In genomic region chr19:18674616-18675015, GRCh38 we compare ENCODE assay signal across 19 cellular contexts. TPM values are rescaled to one million over a fixed set of nuclear protein-coding genes. Genes with fewer than 3 reads are reported as not detected.
DNase-seq lines count a peak whose midpoint lies in the region; ATAC-seq, FAIRE-seq and TF ChIP-seq lines count a peak whose summit lies in the region.
"Had no signal": no experiment of that assay in that cellular context is flagged by ENCODE, and none has a peak within 500 bp of the region (broad histone marks: within the 10 kb centered on the region; RNA-seq: fewer than 3 reads in every experiment).

No MANE protein-coding gene starts in this region.

- peaks cover 0 to 9% of the 10 kb centered on the region in 2 donors for H3K27me3 Mint-ChIP-seq in effector memory CD8-positive, alpha-beta T cell
- H3K27me3 Mint-ChIP-seq: activated naive CD8-positive, alpha-beta T cell treated with anti-CD3 and anti-CD28 coated beads, Interleukin-2, amount 50 U/mL, for 24 hours; stimulated activated naive CD8-positive, alpha-beta T cell treated with anti-CD3 and anti-CD28 coated beads, Interleukin-15, Interleukin-2, amounts not matched to agents 100 ng/mL and 50 ng/mL, for 24 hours had no signal

- H3K36me3 ChIP-seq in HepG2 (replicated peaks in 1 of 2; ENCODE audit: control insufficient read depth in 1 of 2, insufficient read depth in 2 of 2, low read length in 2 of 2) (no peaks in the 10 kb centered on the region; a peak in 1 of 5 replicates), right lobe of liver (no peaks in the 10 kb centered on the region), transverse colon (peaks cover 0 to 4% (median 0%) of the 10 kb centered on the region in 4 donors)
- H3K36me3 ChIP-seq: neural progenitor cell had no signal

- H3K4me3 ChIP-seq in HepG2 (replicated peaks in 1 of 3; ENCODE audit: insufficient read depth in 1 of 3, low read depth in 2 of 3, low read length in 3 of 3): no peak overlapping the region
- H3K4me3 ChIP-seq in right lobe of liver: no peak overlapping the region
- no peak overlapping the region for H3K4me3 ChIP-seq in transverse colon
- H3K4me3 ChIP-seq: lung, neural progenitor cell, smooth muscle cell had no signal

- H3K4me1 ChIP-seq in HepG2 (ENCODE audit: insufficient read depth, low read length): peaks cover 48% of the 10 kb centered on the region
- peaks cover 0 to 6% (median 0%) of the 10 kb centered on the region in 4 donors for H3K4me1 ChIP-seq in right lobe of liver
- H3K4me1 ChIP-seq in transverse colon: peaks cover 5 to 19% (median 9%) of the 10 kb centered on the region in 4 donors

- peaks cover 0 to 4% of the 10 kb centered on the region in 2 donors for H3K4me1 Mint-ChIP-seq in effector memory CD8-positive, alpha-beta T cell (ENCODE audit: low read depth in 2 of 2)
- H3K4me1 Mint-ChIP-seq: activated naive CD8-positive, alpha-beta T cell treated with anti-CD3 and anti-CD28 coated beads, Interleukin-2, amount 50 U/mL, for 24 hours had no signal

- H3K36me3 Mint-ChIP-seq in effector memory CD8-positive, alpha-beta T cell (ENCODE audit: insufficient read depth): peaks cover 13% of the 10 kb centered on the region

- FAIRE-seq in HepG2 (lab: Jason Lieb, UNC): no peak

- POLR2A ChIA-PET in HepG2 (lab: Yijun Ruan, JAX): no interaction called here

- TF ChIP-seq EP300 in HepG2 (IDR thresholded peaks at IDR 0.05; ENCODE audit: low read depth in 2 of 2, low read length in 2 of 2): no peak
- TF ChIP-seq EP300 in HepG2 (CRISPR knock-in tag; IDR thresholded peaks at IDR 0.05; ENCODE audit: borderline replicate concordance): no peak
- TF ChIP-seq EP300 in transverse colon (IDR thresholded peaks at IDR 0.05; ENCODE audit: low read depth): no peak

- no peak overlapping the region for H2AFZ ChIP-seq in HepG2 (ENCODE audit: low read length)
- H2AFZ ChIP-seq: neural progenitor cell had no signal

- no peak overlapping the region for H3K9ac ChIP-seq in HepG2 (ENCODE audit: insufficient read depth, low read depth, low read length)
- H3K9ac ChIP-seq: neural progenitor cell had no signal

- no peaks in the 10 kb centered on the region for H3K79me2 ChIP-seq in HepG2 (ENCODE audit: insufficient read depth, low read length)

- H4K20me1 ChIP-seq in HepG2 (ENCODE audit: insufficient read depth, low read length): no peaks in the 10 kb centered on the region

- TF ChIP-seq POLR2A in HepG2 (IDR thresholded peaks at IDR 0.05; ENCODE audit: insufficient read depth in 1 of 2, low read depth in 2 of 2, low read length in 2 of 2): no peak
- no peak for TF ChIP-seq POLR2A in right lobe of liver (IDR thresholded peaks at IDR 0.05)
- TF ChIP-seq POLR2A in transverse colon (IDR thresholded peaks at IDR 0.05): no peak

- 34% methylated on average over 11 of the region's 11 CpGs for WGBS in HepG2 (ENCODE audit: low lambda C conversion rate)
- 30% methylated on average over 5 of the region's 11 CpGs for WGBS in right lobe of liver (ENCODE audit: insufficient coverage, low coverage, low lambda C conversion rate, missing lambda C conversion rate)
- WGBS in transverse colon (ENCODE audit: low coverage in 1 of 2), 2 donors: 66% methylated on average over 11 of the region's 11 CpGs; no CpG with 5 or more reads in 1 of the 2 donors

- H3K9me3 ChIP-seq in HepG2 (ENCODE audit: low read length): no peaks in the 10 kb centered on the region
- no peaks in the 10 kb centered on the region for H3K9me3 ChIP-seq in right lobe of liver
- no peaks in the 10 kb centered on the region for H3K9me3 ChIP-seq in transverse colon

- H3K4me2 ChIP-seq in HepG2 (ENCODE audit: low read depth, low read length): no peak overlapping the region
- H3K4me2 ChIP-seq: neural progenitor cell, smooth muscle cell had no signal

- TF ChIP-seq RAD21 in HepG2 (CRISPR knock-in tag; IDR thresholded peaks at IDR 0.05): no peak

- no peak overlapping the region for H3K4me3 Mint-ChIP-seq in effector memory CD8-positive, alpha-beta T cell
- H3K4me3 Mint-ChIP-seq: activated naive CD8-positive, alpha-beta T cell treated with anti-CD3 and anti-CD28 coated beads, Interleukin-2, amount 50 U/mL, for 24 hours; IgD-negative memory B cell; neural progenitor cell; stimulated activated naive CD8-positive, alpha-beta T cell treated with anti-CD3 and anti-CD28 coated beads, Interleukin-15, Interleukin-2, amounts not matched to agents 100 ng/mL and 50 ng/mL, for 24 hours; T-helper 2 cell treated with Interferon-gamma antibody and Interleukin-4, amounts not matched to agents 5 μg/mL and 100 μg/mL, for 36 hours had no signal

- H3K27me3 ChIP-seq in HepG2 (ENCODE audit: control insufficient read depth in 1 of 2, insufficient read depth in 2 of 2, low read length in 2 of 2) (no peaks in the 10 kb centered on the region; a peak in 1 of 5 replicates), right lobe of liver (no peaks in the 10 kb centered on the region), transverse colon (no peaks in the 10 kb centered on the region)
- H3K27me3 ChIP-seq: neural progenitor cell had no signal

- no TSS peak for BruUV-seq in HepG2 (replicated peaks; lab: Mats Ljungman, UMichigan)

- DNase-seq in HepG2 (ENCODE audit: low spot score) (no peak), right lobe of liver (no peak), caudate nucleus (lab: John Stamatoyannopoulos, UW) (peak in 33 of 61 donors; percentile 9 to 78 (median 38)), left lobe of liver (ENCODE audit: low spot score) (no peak), transverse colon (peak; percentile 22)
- DNase-seq in central memory CD4-positive, alpha-beta T cell: no peak
- no peak for DNase-seq in effector memory CD8-positive, alpha-beta T cell
- DNase-seq: activated CD4-positive, alpha-beta T cell treated with anti-CD3 and anti-CD28 coated beads for 48 hours; activated naive CD8-positive, alpha-beta T cell treated with anti-CD3 and anti-CD28 coated beads, Interleukin-2, amount 50 U/mL, for 24 hours; NCI-H1417; NCI-H748 treated with DMSO at 0.1 percent for 48 hours; SHP77 had no signal

- intact Hi-C loops in HepG2 (cut with micrococcal nuclease; ENCODE audit: unreplicated experiment) (loop anchor here (1.0 to 5.0 kb wide), 2 partner anchors 86 to 207 kb away; partner anchors contain the start of gene REX1BD), right lobe of liver (cut with DNase I) (no loop called here), transverse colon (cut with DNase I; ENCODE audit: low total_unique reads) (no loop called here)

- no peak overlapping the region for H3K27ac Mint-ChIP-seq in effector memory CD8-positive, alpha-beta T cell
- H3K27ac Mint-ChIP-seq: activated naive CD8-positive, alpha-beta T cell treated with anti-CD3 and anti-CD28 coated beads, Interleukin-2, amount 50 U/mL, for 24 hours; IgD-negative memory B cell; neural progenitor cell; stimulated activated naive CD8-positive, alpha-beta T cell treated with anti-CD3 and anti-CD28 coated beads, Interleukin-15, Interleukin-2, amounts not matched to agents 100 ng/mL and 50 ng/mL, for 24 hours; T-helper 2 cell treated with Interferon-gamma antibody and Interleukin-4, amounts not matched to agents 5 μg/mL and 100 μg/mL, for 36 hours had no signal

- no peaks in the 10 kb centered on the region for H3K9me3 Mint-ChIP-seq in effector memory CD8-positive, alpha-beta T cell
- H3K9me3 Mint-ChIP-seq: activated naive CD8-positive, alpha-beta T cell treated with anti-CD3 and anti-CD28 coated beads, Interleukin-2, amount 50 U/mL, for 24 hours; IgD-negative memory B cell; neural progenitor cell; stimulated activated naive CD8-positive, alpha-beta T cell treated with anti-CD3 and anti-CD28 coated beads, Interleukin-15, Interleukin-2, amounts not matched to agents 100 ng/mL and 50 ng/mL, for 24 hours; T-helper 2 cell treated with Interferon-gamma antibody and Interleukin-4, amounts not matched to agents 5 μg/mL and 100 μg/mL, for 36 hours had no signal

- no peak overlapping the region for H3K27ac ChIP-seq in HepG2 (ENCODE audit: extremely low read length, insufficient read depth, low read length)
- H3K27ac ChIP-seq in right lobe of liver: no peak overlapping the region
- peak overlapping the region; percentile 4 for H3K27ac ChIP-seq in caudate nucleus (ENCODE audit: low read depth, low read length)
- peak overlapping the region in 2 of 4 donors; percentile 1 to 51 for H3K27ac ChIP-seq in transverse colon
- H3K27ac ChIP-seq: neural progenitor cell had no signal

- CTCF ChIA-PET in HepG2 (lab: Yijun Ruan, JAX; ENCODE audit: low intra/inter-chr PET ratio, low total read pairs): interaction anchor here (2.1 kb wide), 1 partner anchor 205 kb away, joined by 5 read pairs; no protein-coding TSS in a partner anchor

- no peak for ATAC-seq in HepG2
- no peak for ATAC-seq in right lobe of liver
- peak; percentile 26 for ATAC-seq in left lobe of liver
- ATAC-seq in HG03378 (IDR thresholded peaks at IDR 0.05; ENCODE audit: unreplicated experiment): no peak
- ATAC-seq in effector memory CD8-positive, alpha-beta T cell (replicated peaks): no peak
- ATAC-seq: activated naive CD8-positive, alpha-beta T cell treated with anti-CD3 and anti-CD28 coated beads, Interleukin-2, amount 50 U/mL, for 24 hours had no signal

- TF ChIP-seq CTCF in HepG2 (CRISPR knock-in tag; IDR thresholded peaks at IDR 0.05) (no peak), right lobe of liver (IDR thresholded peaks at IDR 0.05) (no peak), transverse colon (IDR thresholded peaks at IDR 0.05) (no peak)

- in situ Hi-C loops in HepG2 (cut with HindIII; ENCODE audit: extremely low pct_ligation_motif_present, low pct_unique_long_range_greater_than_20kb) (loop anchor here (5.0 to 10.0 kb wide), 2 partner anchors 82 to 200 kb away; no protein-coding TSS in a partner anchor), transverse colon (cut with MboI; ENCODE audit: low pct_ligation_motif_present in 1 of 4, low pct_unique_long_range_greater_than_20kb in 1 of 4, low sequenced_read_pairs in 3 of 4) (no loop called here)

RNA-seq across cellular contexts. Expression of gene CRTC1, which starts 8.9 kb away (rescaled TPM):
- total RNA-seq in HepG2 (2016; rRNA removed; fragmentation: Illumina TruSeq; extraction: Trizol) (1.3 and 2.0 TPM in 2 replicates), right lobe of liver (1 to 10 TPM; 1.7 to 7.2 (median 4.9) TPM), left lobe of liver (6.2 TPM), transverse colon (10 to 100 TPM in 1 of 4 donors, 1 to 10 TPM in 3; 6.2 to 17.6 (median 7.7) TPM)
- 1.1 and 1.4 TPM in 2 replicates for total RNA-seq in HepG2 (2016; cell fraction: cytosol; rRNA removed; fragmentation: Illumina TruSeq; extraction: Trizol; ENCODE audit: low read depth)
- 1.7 and 2.3 TPM in 2 replicates for total RNA-seq in HepG2 (2016; cell fraction: insoluble cytoplasmic fraction; rRNA removed; fragmentation: Illumina TruSeq; extraction: Trizol)
- 2.2 TPM in 2 replicates for total RNA-seq in HepG2 (2016; cell fraction: membrane; rRNA removed; fragmentation: Illumina TruSeq; extraction: Trizol)
- 3.1 and 3.5 TPM in 2 replicates for total RNA-seq in HepG2 (2016; cell fraction: nucleus; rRNA removed; fragmentation: Illumina TruSeq; extraction: Trizol)
- 2.7 and 3.2 TPM in 2 replicates for polyA plus RNA-seq in HepG2 (2011; rRNA removed)
- 0.50 and 0.95 TPM in 2 replicates for polyA plus RNA-seq in HepG2 (2011; cell fraction: cytosol; rRNA removed)
- 31.6 and 41.4 TPM in 2 replicates for polyA plus RNA-seq in HepG2 (2011; cell fraction: nucleus; rRNA removed)
- 6.5 and 6.6 TPM in 2 replicates for polyA plus RNA-seq in HepG2 (2012)
- 2.6 and 2.8 TPM in 2 replicates for polyA plus RNA-seq in HepG2 (2016; cell fraction: cytosol; fragmentation: Illumina TruSeq; extraction: Trizol; ENCODE audit: low read depth)
- 5.0 and 6.1 TPM in 2 replicates for polyA plus RNA-seq in HepG2 (2016; cell fraction: insoluble cytoplasmic fraction; fragmentation: Illumina TruSeq; extraction: Trizol; ENCODE audit: low read depth)
- 4.2 TPM in 2 replicates for polyA plus RNA-seq in HepG2 (2016; cell fraction: membrane; fragmentation: Illumina TruSeq; extraction: Trizol; ENCODE audit: low read depth)
- polyA plus RNA-seq in HepG2 (2016; cell fraction: nucleus; fragmentation: Illumina TruSeq; extraction: Trizol; ENCODE audit: insufficient read depth, low read depth): 17.9 and 20.5 TPM in 2 replicates
- polyA minus RNA-seq in HepG2 (2011; rRNA and poly(A)+ RNA removed; ENCODE audit: low replicate concordance): 1.4 and 2.3 TPM in 2 replicates
- 2.1 and 2.7 TPM in 2 replicates for polyA minus RNA-seq in HepG2 (2011; cell fraction: cytosol; rRNA and poly(A)+ RNA removed)
- 5.2 and 5.5 TPM in 2 replicates for polyA minus RNA-seq in HepG2 (2011; cell fraction: nucleus; rRNA and poly(A)+ RNA removed)

RNA-seq across cellular contexts. Expression of gene KLHL26, which starts 37.8 kb away (rescaled TPM):
- 1.7 and 3.4 TPM in 2 replicates for total RNA-seq in HepG2 (2016; rRNA removed; fragmentation: Illumina TruSeq; extraction: Trizol)
- total RNA-seq in HepG2 (2016; cell fraction: cytosol; rRNA removed; fragmentation: Illumina TruSeq; extraction: Trizol; ENCODE audit: low read depth): 0.30 and 0.35 TPM in 2 replicates
- 2.3 and 3.2 TPM in 2 replicates for total RNA-seq in HepG2 (2016; cell fraction: insoluble cytoplasmic fraction; rRNA removed; fragmentation: Illumina TruSeq; extraction: Trizol)
- total RNA-seq in HepG2 (2016; cell fraction: membrane; rRNA removed; fragmentation: Illumina TruSeq; extraction: Trizol): 1.5 TPM in 2 replicates
- 2.7 and 3.4 TPM in 2 replicates for total RNA-seq in HepG2 (2016; cell fraction: nucleus; rRNA removed; fragmentation: Illumina TruSeq; extraction: Trizol)
- polyA plus RNA-seq in HepG2 (2011; rRNA removed): 1.2 and 1.5 TPM in 2 replicates
- polyA plus RNA-seq in HepG2 (2011; cell fraction: cytosol; rRNA removed): 0.91 and 1.1 TPM in 2 replicates
- polyA plus RNA-seq in HepG2 (2011; cell fraction: nucleus; rRNA removed): 3.2 and 6.3 TPM in 2 replicates
- polyA plus RNA-seq in HepG2 (2012): 1.5 and 1.8 TPM in 2 replicates
- polyA plus RNA-seq in HepG2 (2016; cell fraction: cytosol; fragmentation: Illumina TruSeq; extraction: Trizol; ENCODE audit: low read depth): 0.21 and 0.23 TPM in 2 replicates
- polyA plus RNA-seq in HepG2 (2016; cell fraction: insoluble cytoplasmic fraction; fragmentation: Illumina TruSeq; extraction: Trizol; ENCODE audit: low read depth): 2.2 and 3.4 TPM in 2 replicates
- polyA plus RNA-seq in HepG2 (2016; cell fraction: membrane; fragmentation: Illumina TruSeq; extraction: Trizol; ENCODE audit: low read depth): 0.58 and 0.76 TPM in 2 replicates
- 5.0 and 5.4 TPM in 2 replicates for polyA plus RNA-seq in HepG2 (2016; cell fraction: nucleus; fragmentation: Illumina TruSeq; extraction: Trizol; ENCODE audit: insufficient read depth, low read depth)
- 3.3 and 11.9 TPM in 2 replicates for polyA minus RNA-seq in HepG2 (2011; rRNA and poly(A)+ RNA removed; ENCODE audit: low replicate concordance)
- 5.0 and 6.3 TPM in 2 replicates for polyA minus RNA-seq in HepG2 (2011; cell fraction: cytosol; rRNA and poly(A)+ RNA removed)
- polyA minus RNA-seq in HepG2 (2011; cell fraction: nucleus; rRNA and poly(A)+ RNA removed): 0.99 and 1.3 TPM in 2 replicates
- total RNA-seq in right lobe of liver: 1 to 10 TPM; 3.8 to 5.0 (median 4.7) TPM
- total RNA-seq in left lobe of liver: 6.1 TPM
- total RNA-seq in transverse colon: 10 to 100 TPM in 1 of 4 donors, 1 to 10 TPM in 3; 7.0 to 15.7 (median 7.6) TPM

Comparison
In these comparisons a context has a peak if more than half of its experiments do, and no peak if none do; other contexts are left out.
1. DNase-seq: peak in caudate nucleus (33 of 61) and transverse colon (single experiment); none in HepG2 (single experiment), right lobe of liver (0 of 3), left lobe of liver (single experiment), central memory CD4-positive, alpha-beta T cell (single experiment) and effector memory CD8-positive, alpha-beta T cell (0 of 3).